Comparison of ENCODE assay signal across 28 cellular contexts in the genomic region with DNA sequence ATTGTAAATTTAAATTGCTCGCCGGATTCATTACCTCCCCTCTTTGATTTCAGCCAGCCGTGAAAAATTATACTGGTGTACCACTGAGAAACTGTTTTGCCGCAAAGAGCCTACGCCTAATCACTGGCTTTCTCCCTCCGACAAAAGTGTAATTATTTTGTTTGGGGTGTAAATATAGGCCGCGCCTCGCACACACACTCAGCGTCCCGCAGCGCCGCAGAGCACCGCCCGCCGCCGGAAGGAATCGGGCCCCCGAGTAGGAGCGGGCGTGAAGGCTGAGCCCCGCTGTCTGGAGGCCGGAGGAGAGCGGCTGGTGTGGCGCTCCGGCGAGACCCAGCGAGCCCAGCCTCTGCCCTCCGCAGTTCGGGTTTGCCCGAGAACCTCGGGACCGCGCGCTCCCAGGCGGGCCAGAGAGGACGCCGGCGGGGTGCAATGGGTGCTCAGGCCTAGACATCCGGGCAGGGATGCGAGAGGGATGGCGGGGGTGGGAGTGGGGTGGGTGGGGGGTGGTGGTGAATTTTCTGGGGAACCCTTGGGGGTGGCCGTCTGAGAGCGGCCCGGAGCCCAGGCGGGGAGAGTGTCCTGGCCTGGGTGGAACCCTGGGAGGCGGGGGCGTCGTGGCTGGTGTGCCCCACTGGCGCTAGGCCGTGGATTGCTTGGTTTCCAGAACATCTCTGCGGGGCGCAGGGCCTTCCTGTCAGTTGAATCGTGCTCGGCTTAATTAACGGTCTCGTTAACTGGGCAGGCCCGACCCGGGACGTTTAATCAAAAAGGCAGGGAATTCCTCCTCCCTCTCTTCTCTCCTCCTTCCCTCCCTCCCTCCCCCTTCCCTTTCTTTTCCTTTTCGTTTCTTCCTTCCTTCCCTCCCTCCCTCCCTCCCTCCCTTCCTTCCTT. TPM values are rescaled to one million over a fixed set of nuclear protein-coding genes. Genes with fewer than 3 reads are reported as not detected.
DNase-seq lines count a peak whose midpoint lies in the region; ATAC-seq and TF ChIP-seq lines count a peak whose summit lies in the region.
"Had no signal": no experiment of that assay in that cellular context is flagged by ENCODE, and none has a peak within 500 bp of the region (broad histone marks: within the 10 kb centered on the region; RNA-seq: fewer than 3 reads in every experiment).

No MANE protein-coding gene starts in this region.

- peaks cover 85% of the 10 kb centered on the region for H3K27me3 ChIP-seq in SK-N-SH (ENCODE audit: insufficient read depth)
- peaks cover 98% of the 10 kb centered on the region for H3K27me3 ChIP-seq in endodermal cell (ENCODE audit: control insufficient read depth, insufficient read depth, low read length, poor library complexity, severe bottlenecking)
- H3K27me3 ChIP-seq in osteoblast (ENCODE audit: insufficient read depth, low read length) = peaks cover 84% of the 10 kb centered on the region
- H3K27me3 ChIP-seq in left lung = peaks cover 96 to 99% of the 10 kb centered on the region in 2 donors

- TF ChIP-seq CTCF in SK-N-SH (IDR thresholded peaks at IDR 0.05) (no peak), endodermal cell (conservative IDR thresholded peaks at IDR 0.05) (no peak), osteoblast (IDR thresholded peaks at IDR 0.05; ENCODE audit: extremely low read depth, low read depth, low read length) (no peak), left lung (IDR thresholded peaks at IDR 0.05) (no peak), chondrocyte (IDR thresholded peaks at IDR 0.05) (no peak)

- no peak for TF ChIP-seq RAD21 in SK-N-SH (IDR thresholded peaks at IDR 0.05; ENCODE audit: low read length)

- H3K9ac ChIP-seq in SK-N-SH = no peak overlapping the region
- H3K9ac ChIP-seq in endodermal cell (ENCODE audit: extremely low read depth, low read length, poor library complexity, severe bottlenecking) = no peak overlapping the region

- H3K4me2 ChIP-seq in SK-N-SH = no peak overlapping the region
- no peak overlapping the region for H3K4me2 ChIP-seq in osteoblast (ENCODE audit: insufficient read depth, low read length)

- H3K79me2 ChIP-seq in SK-N-SH (ENCODE audit: insufficient read depth) = no peaks in the 10 kb centered on the region
- no peaks in the 10 kb centered on the region for H3K79me2 ChIP-seq in osteoblast (ENCODE audit: insufficient read depth, low read length)

- intact Hi-C loops in left lung (cut with DNase I) = no loop called here

- CTCF ChIA-PET in SK-N-SH (lab: Yijun Ruan, JAX) = interaction anchor here (4.4 to 7.9 kb wide), 2 partner anchors 14 kb away, joined by 32 to 44 read pairs; no protein-coding TSS in a partner anchor

- no peaks in the 10 kb centered on the region for H3F3A ChIP-seq in SK-N-SH (replicated peaks; ENCODE audit: insufficient read depth)

- POLR2A ChIA-PET in SK-N-SH (lab: Yijun Ruan, JAX) = no interaction called here

- no peaks in the 10 kb centered on the region for H3K36me3 ChIP-seq in SK-N-SH (replicated peaks in 1 of 2; ENCODE audit: control insufficient read depth in 1 of 2, insufficient read depth in 2 of 2, low read length in 1 of 2)
- H3K36me3 ChIP-seq in endodermal cell (ENCODE audit: control insufficient read depth, insufficient read depth, low read length) = no peaks in the 10 kb centered on the region
- H3K36me3 ChIP-seq in osteoblast (ENCODE audit: insufficient read depth, low read length) = no peaks in the 10 kb centered on the region
- H3K36me3 ChIP-seq in left lung = no peaks in the 10 kb centered on the region
- H3K36me3 ChIP-seq: BE2C, brain microvascular endothelial cell, colonic mucosa, SJSA1 had no signal

- no peak for TF ChIP-seq EP300 in SK-N-SH (IDR thresholded peaks at IDR 0.05; ENCODE audit: borderline replicate concordance in 1 of 2, low read depth in 1 of 2, low read length in 1 of 2)

- H3K9me3 ChIP-seq in SK-N-SH (no peaks in the 10 kb centered on the region), endodermal cell (ENCODE audit: control insufficient read depth, low read length) (no peaks in the 10 kb centered on the region), osteoblast (ENCODE audit: low read depth, low read length) (no peaks in the 10 kb centered on the region), left lung (no peaks in the 10 kb centered on the region)
- H3K9me3 ChIP-seq: BE2C, colonic mucosa had no signal

- H3K4me3 ChIP-seq in SK-N-SH (ENCODE audit: low read depth in 2 of 2, low read length in 1 of 2) (no peak overlapping the region), endodermal cell (ENCODE audit: low read length) (peak overlapping the region; percentile 66), osteoblast (ENCODE audit: insufficient read depth, low read length) (no peak overlapping the region), left lung (no peak overlapping the region)
- H3K4me3 ChIP-seq: colonic mucosa, SJSA1 had no signal

- 12% methylated on average over 31 of the region's 61 CpGs for WGBS in SK-N-SH (ENCODE audit: low lambda C conversion rate)
- WGBS in endodermal cell (ENCODE audit: insufficient coverage in 1 of 2, insufficient read length in 1 of 2), 2 experiments = 1% methylated on average over 14 to 60 of the region's 61 CpGs

- H4K20me1 ChIP-seq in SK-N-SH (ENCODE audit: insufficient read depth) = 0 out of 2 replicates have a peak, but pooled peaks cover 3% of the 10 kb centered on the region
- no peaks in the 10 kb centered on the region for H4K20me1 ChIP-seq in osteoblast (ENCODE audit: insufficient read depth, low read length)

- DNase-seq in SK-N-SH (peak; percentile 50), NCI-H2227 (lab: John Stamatoyannopoulos, UW; ENCODE audit: unreplicated experiment) (peak; percentile 35), endodermal cell (peak; percentile 72), osteoblast (ENCODE audit: insufficient read length, low spot score, missing footprints) (peak; percentile 76), left lung (no peak), chondrocyte (ENCODE audit: low spot score) (no peak)
- DNase-seq: activated CD4-positive, alpha-beta T cell treated with anti-CD3 and anti-CD28 coated beads, Interleukin-2, amount 50 U/mL, for 48 hours; activated gamma-delta T cell treated with Interleukin-2 at 50 U/mL for 16 hours; activated T-cell treated with anti-CD3 and anti-CD28 coated beads for 4 hours; BE2C; brain microvascular endothelial cell; colonic mucosa; DND-41; immature natural killer cell; IMR-90; natural killer cell; NCI-H1436 treated with DMSO at 0.1 percent for 48 hours; NCI-H446; T-helper 17 cell had no signal

- ATAC-seq in SK-N-SH treated with all-trans-retinoic acid at 6 μM for 48 hours = no peak
- no peak for ATAC-seq in left lung
- ATAC-seq in GM21576 (IDR thresholded peaks at IDR 0.05; ENCODE audit: unreplicated experiment) = no peak
- ATAC-seq: left lobe of liver, natural killer cell, T-helper 17 cell had no signal

- H3K9me3 Mint-ChIP-seq in endodermal cell (no peaks in the 10 kb centered on the region), chondrocyte (ENCODE audit: low read depth) (no peaks in the 10 kb centered on the region)
- H3K9me3 Mint-ChIP-seq: mesothelial cell of epicardium had no signal

- no peaks in the 10 kb centered on the region for H3K9me2 ChIP-seq in SK-N-SH

- no peak overlapping the region for H3K27ac ChIP-seq in SK-N-SH (ENCODE audit: low read depth in 2 of 2, low read length in 1 of 2)
- H3K27ac ChIP-seq in endodermal cell (ENCODE audit: low read depth, low read length) = no peak overlapping the region
- no peak overlapping the region for H3K27ac ChIP-seq in osteoblast (ENCODE audit: low read depth, low read length)
- H3K27ac ChIP-seq in left lung = no peak overlapping the region
- H3K27ac ChIP-seq: brain microvascular endothelial cell, colonic mucosa, HL-60, SJSA1 had no signal

- H3K4me1 Mint-ChIP-seq in endodermal cell (peaks cover 36% of the 10 kb centered on the region), chondrocyte (ENCODE audit: low read depth) (peaks cover 22% of the 10 kb centered on the region)
- H3K4me1 Mint-ChIP-seq: immature natural killer cell had no signal

- H3K4me3 Mint-ChIP-seq in endodermal cell = peak overlapping the region; percentile 23
- H3K4me3 Mint-ChIP-seq in chondrocyte (ENCODE audit: unreplicated experiment) = no peak overlapping the region
- H3K4me3 Mint-ChIP-seq: immature natural killer cell, mesothelial cell of epicardium, natural killer cell, T-helper 17 cell had no signal

- H2AFZ ChIP-seq in SK-N-SH (ENCODE audit: low read depth) (no peak overlapping the region), osteoblast (ENCODE audit: low read length) (no peak overlapping the region)

- H3K27ac Mint-ChIP-seq in endodermal cell (no peak overlapping the region), chondrocyte (ENCODE audit: unreplicated experiment) (no peak overlapping the region)
- H3K27ac Mint-ChIP-seq: immature natural killer cell, mesothelial cell of epicardium, natural killer cell, T-helper 17 cell had no signal

- H3K4me1 ChIP-seq in SK-N-SH (ENCODE audit: control insufficient read depth in 1 of 2, insufficient read depth in 2 of 2, low read depth in 1 of 2, low read length in 1 of 2) (no peaks in the 10 kb centered on the region; a peak in 1 of 4 replicates), endodermal cell (ENCODE audit: control insufficient read depth, insufficient read depth, low read length) (peaks cover 11% of the 10 kb centered on the region), osteoblast (ENCODE audit: insufficient read depth, low read length) (no peaks in the 10 kb centered on the region), left lung (no peaks in the 10 kb centered on the region)
- H3K4me1 ChIP-seq: BE2C, colonic mucosa, SJSA1 had no signal

- no peaks in the 10 kb centered on the region for H3K36me3 Mint-ChIP-seq in endodermal cell (ENCODE audit: low read depth)
- H3K36me3 Mint-ChIP-seq in chondrocyte (ENCODE audit: low read depth) = peaks cover 1% of the 10 kb centered on the region
- H3K36me3 Mint-ChIP-seq: mesothelial cell of epicardium, natural killer cell had no signal

- peaks cover 98% of the 10 kb centered on the region for H3K27me3 Mint-ChIP-seq in endodermal cell (ENCODE audit: insufficient read depth)
- H3K27me3 Mint-ChIP-seq in chondrocyte (ENCODE audit: low read depth) = peaks cover 84% of the 10 kb centered on the region

RNA-seq across cellular contexts. Expression of a gene that starts 4.7 kb away (rescaled TPM):
- polyA plus RNA-seq in SK-N-SH (2012; rRNA removed) = not detected in 2 replicates
- polyA plus RNA-seq in SK-N-SH (2012; cell fraction: cytosol; rRNA removed) = not detected in 2 replicates
- polyA plus RNA-seq in SK-N-SH (2012; cell fraction: nucleus; rRNA removed) = 0.01 TPM in 1 of 2 replicates, not detected in the other
- total RNA-seq in endodermal cell = under 1 TPM in 1 of 2 donors, not detected in 1; 0.18 TPM
- polyA plus RNA-seq in endodermal cell (2013, experiment 1 of 2) = 8.2 TPM
- 7.5 TPM for polyA plus RNA-seq in endodermal cell (2013, experiment 2 of 2)
- total RNA-seq in osteoblast = not detected in 2 replicates
- not detected for total RNA-seq in left lung
- total RNA-seq in chondrocyte = not detected in 3 replicates
- total RNA-seq: A673, colonic mucosa, glomerular endothelial cell, IMR-90, left lobe of liver, mesothelial cell of epicardium, natural killer cell, SJSA1, T-helper 17 cell, urinary bladder had no signal
- polyA plus RNA-seq: immature natural killer cell, IMR-90, urinary bladder had no signal

RNA-seq across cellular contexts. Expression of a gene that starts 54.2 kb away (rescaled TPM):
- polyA plus RNA-seq in SK-N-SH (2012; rRNA removed) = 32.4 and 33.7 TPM in 2 replicates
- 16.7 and 24.6 TPM in 2 replicates for polyA plus RNA-seq in SK-N-SH (2012; cell fraction: cytosol; rRNA removed)
- polyA plus RNA-seq in SK-N-SH (2012; cell fraction: nucleus; rRNA removed) = 28.1 and 36.0 TPM in 2 replicates
- total RNA-seq in endodermal cell (1 to 10 TPM; 2.4 to 5.7 TPM), osteoblast (6.5 TPM in 2 replicates), left lung (10 to 100 TPM; 12.9 to 13.8 TPM), chondrocyte (8.4 to 9.4 TPM (median 8.7 TPM) in 3 replicates)
- 3.9 TPM for polyA plus RNA-seq in endodermal cell (2013, experiment 1 of 2)
- 6.6 TPM for polyA plus RNA-seq in endodermal cell (2013, experiment 2 of 2)

Comparison
In these comparisons a context has a peak if more than half of its experiments do, and no peak if none do; other contexts are left out.
1. DNase-seq: peak in SK-N-SH (single experiment), NCI-H2227 (single experiment), endodermal cell (single experiment) and osteoblast (single experiment); none in left lung (0 of 2) and chondrocyte (single experiment).